In the genomic region with DNA sequence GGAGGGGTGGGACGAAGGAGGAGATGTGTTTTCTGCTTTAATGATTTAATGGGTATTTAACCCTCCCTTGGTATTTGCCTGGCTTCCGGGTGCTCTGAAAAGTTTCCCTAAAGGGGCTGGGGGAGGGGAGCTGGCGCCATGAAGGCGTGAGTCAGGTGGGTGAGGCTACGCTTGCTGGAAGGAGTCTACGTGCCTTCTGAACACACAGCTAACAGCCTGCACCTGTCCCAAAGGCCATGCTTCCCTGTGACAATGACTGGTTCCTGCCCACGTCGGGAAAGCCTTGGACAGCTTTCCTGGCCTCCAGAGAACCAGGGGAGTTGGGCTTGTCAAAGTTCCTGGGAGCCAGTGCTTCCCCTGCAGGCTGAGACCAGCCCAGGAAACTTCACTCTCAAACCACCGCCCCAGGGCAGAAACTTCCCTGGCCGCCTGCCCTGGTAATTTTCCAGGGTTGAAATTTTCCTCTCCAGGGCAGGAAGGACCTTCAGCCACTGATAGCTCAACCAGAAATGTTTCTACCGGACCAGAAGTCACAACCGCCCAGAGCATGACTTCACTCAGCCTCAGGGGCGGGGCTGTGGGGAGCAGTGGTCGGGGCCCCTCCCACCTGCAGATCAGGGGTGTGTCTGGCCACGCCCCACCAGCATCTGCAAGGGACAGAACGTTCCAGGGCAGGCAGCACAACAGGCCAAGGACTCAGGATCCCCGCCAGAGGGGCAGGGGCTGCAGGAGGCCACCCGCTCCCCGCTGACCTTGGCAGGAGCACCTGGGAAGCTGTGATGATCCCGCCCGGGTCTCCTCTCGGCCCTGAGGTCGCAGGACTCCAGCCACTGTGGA, we compare ENCODE assay signal across 8 cellular contexts. TPM values are rescaled to one million over a fixed set of nuclear protein-coding genes. Genes with fewer than 3 reads are reported as not detected.
DNase-seq lines count a peak whose midpoint lies in the region; ATAC-seq and TF ChIP-seq lines count a peak whose summit lies in the region.

No MANE protein-coding gene starts in this region.

- in situ Hi-C loops in Caki2 (cut with HindIII; ENCODE audit: low pct_unique_long_range_greater_than_20kb, low sequenced_read_pairs), result no loop called here

- TF ChIP-seq CTCF in gastroesophageal sphincter (IDR thresholded peaks at IDR 0.05), result no peak
- no peak for TF ChIP-seq CTCF in upper lobe of right lung (IDR thresholded peaks at IDR 0.05)

- TF ChIP-seq EP300 in gastroesophageal sphincter (IDR thresholded peaks at IDR 0.05), result peak; percentile 44

- H3K36me3 ChIP-seq in gastroesophageal sphincter (no peaks in the 10 kb centered on the region), upper lobe of right lung (no peaks in the 10 kb centered on the region)

- TF ChIP-seq POLR2A in gastroesophageal sphincter (IDR thresholded peaks at IDR 0.05), result peak; percentile 23 to 37

- peaks cover 3 to 50% (median 29%) of the 10 kb centered on the region in 3 donors for H3K4me1 ChIP-seq in gastroesophageal sphincter
- H3K4me1 ChIP-seq in upper lobe of right lung, result peaks cover 37% of the 10 kb centered on the region

- intact Hi-C loops in upper lobe of right lung (cut with DNase I), result no loop called here

- peak; percentile 85 for ATAC-seq in GM19463 (IDR thresholded peaks at IDR 0.05; ENCODE audit: unreplicated experiment)
- ATAC-seq in HG03571 (IDR thresholded peaks at IDR 0.05; ENCODE audit: unreplicated experiment), result peak; percentile 64
- peak; percentile 91 for ATAC-seq in gastroesophageal sphincter
- peak; percentile 96 for ATAC-seq in upper lobe of right lung

- H3K4me3 ChIP-seq in gastroesophageal sphincter (peak overlapping the region in 1 of 2 donors; percentile 22), upper lobe of right lung (peak overlapping the region; percentile 6)

- H3K27me3 ChIP-seq in gastroesophageal sphincter (peaks cover 8% of the 10 kb centered on the region), upper lobe of right lung (no peaks in the 10 kb centered on the region)

- 39% methylated on average over 10 of the region's 23 CpGs; no CpG with 5 or more reads in 1 of the 2 donors for WGBS in gastroesophageal sphincter (ENCODE audit: low coverage in 1 of 2), 2 donors

- peak overlapping the region; percentile 70 to 90 (median 86) for H3K27ac ChIP-seq in gastroesophageal sphincter
- peak overlapping the region; percentile 89 for H3K27ac ChIP-seq in upper lobe of right lung

- DNase-seq in Caki2 (ENCODE audit: low read depth), result peak; percentile 99
- DNase-seq in SHP77 (lab: John Stamatoyannopoulos, UW), result peak; percentile 69 to 84
- peak; percentile 81 for DNase-seq in activated gamma-delta T cell treated with Interleukin-2 at 50 U/mL for 16 hours
- DNase-seq in pons (ENCODE audit: low spot score), result peak; percentile 22
- DNase-seq in upper lobe of right lung, result peak; percentile 98

- H3K9me3 ChIP-seq in gastroesophageal sphincter, result no peaks in the 10 kb centered on the region
- H3K9me3 ChIP-seq in upper lobe of right lung, result no peaks in the 10 kb centered on the region

RNA-seq across cellular contexts. Expression of a gene that starts 18.6 kb away (rescaled TPM):
- 65.5 and 77.6 TPM in 2 replicates for total RNA-seq in Caki2 (2014; rRNA removed; shearing (Covaris generic); ENCODE audit: low replicate concordance)
- total RNA-seq in gastroesophageal sphincter (10 to 100 TPM; 15.9 to 20.2 (median 19.2) TPM), upper lobe of right lung (63.3 TPM)

Comparison
In these comparisons a context has a peak if more than half of its experiments do, and no peak if none do; other contexts are left out.
1. DNase-seq: peak in every context shown above with its lines; median percentile 99 in Caki2; 98 in upper lobe of right lung; 81 in activated gamma-delta T cell treated with Interleukin-2 at 50 U/mL for 16 hours; 76 in SHP77; 22 in pons.